Comparison of ENCODE assay signal across 8 cellular contexts in genomic region chrX:119605739-119606507, GRCh38. TPM values are rescaled to one million over a fixed set of nuclear protein-coding genes. Genes with fewer than 3 reads are reported as not detected.
DNase-seq lines count a peak whose midpoint lies in the region; ATAC-seq and TF ChIP-seq lines count a peak whose summit lies in the region.

NKRF (minus strand) TSS chrX:119606424.

- ATAC-seq in SK-N-SH treated with all-trans-retinoic acid at 6 μM for 48 hours (peak; percentile 83), heart left ventricle (peak; percentile 86 to 96 (median 94))

- no peak within 1 kb of the TSS for H2AK5ac ChIP-seq in H9 (ENCODE audit: insufficient read length, low read length)

- H3T11ph ChIP-seq in H9 (ENCODE audit: low read length): no peak within 1 kb of the TSS

- H4K5ac ChIP-seq in H9 (ENCODE audit: insufficient read length, low read depth, low read length): no peak within 1 kb of the TSS

- H3K27me3 ChIP-seq in H9 (ENCODE audit: insufficient read depth, low read length) (no peaks in the 10 kb centered on the region; the same call in 1 of the 2 replicates), MG63 (no peaks in the 10 kb centered on the region), heart left ventricle (peaks cover 0 to 9% (median 0%) of the 10 kb centered on the region in 9 donors)

- H3K27me3 Mint-ChIP-seq in H9 (ENCODE audit: low read depth): peaks cover 36% of the 10 kb centered on the region
- H3K27me3 Mint-ChIP-seq in progenitor cell of endocrine pancreas: no peaks in the 10 kb centered on the region

- H3K36me3 ChIP-seq in MG63 (no peaks in the 10 kb centered on the region; the same call in 1 of the 2 replicates), heart left ventricle (peaks cover 0 to 3% (median 0%) of the 10 kb centered on the region in 9 donors), urinary bladder (ENCODE audit: insufficient read depth) (no peaks in the 10 kb centered on the region)

- peaks cover 8% of the 10 kb centered on the region for H3K23me2 ChIP-seq in H9 (ENCODE audit: insufficient read length, low read depth, low read length, poor library complexity, severe bottlenecking)

- H3K9me3 Mint-ChIP-seq in H9: peaks cover 67 to 68% of the 10 kb centered on the region in 2 experiments
- H3K9me3 Mint-ChIP-seq in progenitor cell of endocrine pancreas (ENCODE audit: low read depth): peaks cover 22% of the 10 kb centered on the region

- DNase-seq in GM04504 (ENCODE audit: low read depth) (peak; percentile 69), H9 (peak; percentile 87), MG63 (peak; percentile 84), heart left ventricle (peak; percentile 91 to 96 (median 93)), progenitor cell of endocrine pancreas (ENCODE audit: low spot score, unreplicated experiment) (peak; percentile 73)
- peak; percentile 65 for DNase-seq in activated naive CD8-positive, alpha-beta T cell treated with anti-CD3 and anti-CD28 coated beads, Interleukin-2, amount 50 U/mL, for 16 hours (ENCODE audit: low read depth, low spot score)

- H4K20me1 ChIP-seq in H9 (ENCODE audit: control insufficient read depth, insufficient read depth, insufficient read length): no peaks in the 10 kb centered on the region

- H3K9me3 ChIP-seq in H9 (ENCODE audit: control insufficient read depth, low read depth, low read length) (peaks cover 12% of the 10 kb centered on the region), MG63 (no peaks in the 10 kb centered on the region), heart left ventricle (no peaks in the 10 kb centered on the region)

- H3K23ac ChIP-seq in H9 (ENCODE audit: insufficient read length, low read depth, low read length): peak within 1 kb of the TSS; percentile 69

- intact Hi-C loops in heart left ventricle (cut with DNase I): loop anchor here in 4 of 10 donors (2.0 to 10.0 kb wide), 7 partner anchors 31 to 126 kb away; partner anchors contain the start of genes UBE2A (in 2 of the 4) and SEPTIN6 (in 1 of the 4)

- H3K79me1 ChIP-seq in H9 (ENCODE audit: insufficient read depth, low read depth, low read length, poor library complexity, severe bottlenecking): no peaks in the 10 kb centered on the region

- H3K27ac ChIP-seq in H9 (ENCODE audit: insufficient read length, low read depth, low read length) (no peak within 1 kb of the TSS), heart left ventricle (peak within 1 kb of the TSS; percentile 65 to 97 (median 88)), urinary bladder (ENCODE audit: low read depth) (peak within 1 kb of the TSS; percentile 92)

- H3K27ac Mint-ChIP-seq in H9 (peak within 1 kb of the TSS in 2 of 3 experiments; percentile 93; a peak in 3 of 7 replicates), progenitor cell of endocrine pancreas (peak within 1 kb of the TSS; percentile 97)

- no peak within 1 kb of the TSS for H3K4ac ChIP-seq in H9 (ENCODE audit: low read depth, low read length)

- no peak within 1 kb of the TSS for H2BK5ac ChIP-seq in H9 (ENCODE audit: insufficient read length, low read length)

- no peak within 1 kb of the TSS for H2BK20ac ChIP-seq in H9 (ENCODE audit: low read depth, low read length, poor library complexity, severe bottlenecking)

- no CpG with 5 or more reads among the region's 78 CpGs for WGBS in H9 (ENCODE audit: extremely low coverage, insufficient read length, low lambda C conversion rate)
- WGBS in heart left ventricle, 4 donors: 0 to 38% (median 18%) methylated on average over 60 to 77 of the region's 78 CpGs
- WGBS in urinary bladder: under 1% methylated on average over 75 of the region's 78 CpGs

- no peaks in the 10 kb centered on the region; the same call in 1 of the 2 replicates for H3K79me2 ChIP-seq in H9 (ENCODE audit: insufficient read depth, low read length)

- H3K4me1 Mint-ChIP-seq in H9: peaks cover 15 to 16% of the 10 kb centered on the region in 2 experiments
- peaks cover 8% of the 10 kb centered on the region for H3K4me1 Mint-ChIP-seq in progenitor cell of endocrine pancreas (ENCODE audit: low read depth)

- H3K36me3 Mint-ChIP-seq in H9 (ENCODE audit: insufficient read depth in 1 of 3, low read depth in 3 of 3) (peaks cover 12 to 19% (median 13%) of the 10 kb centered on the region in 3 experiments), progenitor cell of endocrine pancreas (ENCODE audit: insufficient read depth) (peaks cover 2% of the 10 kb centered on the region)

- H2AFZ ChIP-seq in H9 (ENCODE audit: low read length): no peak within 1 kb of the TSS

- H2BK120ac ChIP-seq in H9 (ENCODE audit: low read depth, low read length, poor library complexity, severe bottlenecking): no peak within 1 kb of the TSS

- peak within 1 kb of the TSS; percentile 90 for H3K4me2 ChIP-seq in H9 (ENCODE audit: insufficient read depth, insufficient read length, low read length)

- H3K4me3 ChIP-seq in MG63 (peak within 1 kb of the TSS; percentile 81), heart left ventricle (peak within 1 kb of the TSS; percentile 55 to 98 (median 76)), urinary bladder (ENCODE audit: low read depth, low read length) (peak within 1 kb of the TSS; percentile 79)

- TF ChIP-seq CTCF in H9 (conservative IDR thresholded peaks at IDR 0.05) (no peak), heart left ventricle (IDR thresholded peaks at IDR 0.05) (no peak), progenitor cell of endocrine pancreas (IDR thresholded peaks at IDR 0.05; ENCODE audit: unreplicated experiment) (no peak)

- peak within 1 kb of the TSS; percentile 99 for H3K14ac ChIP-seq in H9 (ENCODE audit: insufficient read depth, low read length)

- H3K4me3 Mint-ChIP-seq in H9 (peak within 1 kb of the TSS; percentile 80 to 90), progenitor cell of endocrine pancreas (ENCODE audit: low read depth) (peak within 1 kb of the TSS; percentile 88)

- H4K91ac ChIP-seq in H9 (ENCODE audit: insufficient read length, low read depth, low read length): no peak within 1 kb of the TSS

- H3K4me1 ChIP-seq in H9 (ENCODE audit: insufficient read depth, low read length) (no peaks in the 10 kb centered on the region; the same call in 1 of the 2 replicates), heart left ventricle (peaks cover 0 to 7% (median 0%) of the 10 kb centered on the region in 12 donors), urinary bladder (ENCODE audit: insufficient read depth) (no peaks in the 10 kb centered on the region)

- H4K8ac ChIP-seq in H9 (replicated peaks; ENCODE audit: insufficient read length, low read depth, low read length): no peak within 1 kb of the TSS

- H3K56ac ChIP-seq in H9 (ENCODE audit: insufficient read length, low read depth, low read length): no peak within 1 kb of the TSS

- no peak within 1 kb of the TSS for H2BK15ac ChIP-seq in H9 (ENCODE audit: low read depth, low read length)

- H3K18ac ChIP-seq in H9 (ENCODE audit: insufficient read length, low read depth, low read length): peak within 1 kb of the TSS; percentile 88

- peak within 1 kb of the TSS; percentile 96 for H3K9ac ChIP-seq in H9 (ENCODE audit: extremely low read depth, insufficient read length, low read length)

- no peak within 1 kb of the TSS for H2BK12ac ChIP-seq in H9 (ENCODE audit: insufficient read length, low read depth, low read length)

- TF ChIP-seq POLR2A in heart left ventricle (IDR thresholded peaks at IDR 0.05): peak in 1 of 2 donors; percentile 80

TF ChIP-seq in SK-N-SH treated with all-trans-retinoic acid at 6 μM for 48 hours, 23 proteins besides CTCF, POLR2A, EP300 and RAD21 (continues in another document):
- TF ChIP-seq POU6F1 (CRISPR knock-in tag; IDR thresholded peaks at IDR 0.05; ENCODE audit: borderline replicate concordance, low read depth) (no peak), CREB5 (CRISPR knock-in tag; IDR thresholded peaks at IDR 0.05; ENCODE audit: low read depth) (no peak), TCF4 (CRISPR knock-in tag; IDR thresholded peaks at IDR 0.05; ENCODE audit: borderline replicate concordance) (no peak), ZNF8 (CRISPR knock-in tag; IDR thresholded peaks at IDR 0.05) (no peak), ZNF70 (CRISPR knock-in tag; IDR thresholded peaks at IDR 0.05) (no peak)

RNA-seq across cellular contexts. Expression of gene NKRF, which starts in this region (rescaled TPM):
- 15.1 and 15.2 TPM in 2 replicates for total RNA-seq in H9 (2021)
- 7.4 and 10.1 TPM in 2 replicates for total RNA-seq in MG63 (2014; rRNA removed; shearing (Covaris generic); ENCODE audit: low replicate concordance)
- total RNA-seq in heart left ventricle: 1 to 10 TPM; 3.9 to 6.0 (median 4.8) TPM
- 1 to 10 TPM; 3.1 to 4.3 TPM for polyA plus RNA-seq in heart left ventricle
- total RNA-seq in progenitor cell of endocrine pancreas: 11.7 and 12.5 TPM in 2 replicates
- 8.6 TPM for total RNA-seq in urinary bladder
- 5.0 TPM for polyA plus RNA-seq in urinary bladder
